In the genomic region with DNA sequence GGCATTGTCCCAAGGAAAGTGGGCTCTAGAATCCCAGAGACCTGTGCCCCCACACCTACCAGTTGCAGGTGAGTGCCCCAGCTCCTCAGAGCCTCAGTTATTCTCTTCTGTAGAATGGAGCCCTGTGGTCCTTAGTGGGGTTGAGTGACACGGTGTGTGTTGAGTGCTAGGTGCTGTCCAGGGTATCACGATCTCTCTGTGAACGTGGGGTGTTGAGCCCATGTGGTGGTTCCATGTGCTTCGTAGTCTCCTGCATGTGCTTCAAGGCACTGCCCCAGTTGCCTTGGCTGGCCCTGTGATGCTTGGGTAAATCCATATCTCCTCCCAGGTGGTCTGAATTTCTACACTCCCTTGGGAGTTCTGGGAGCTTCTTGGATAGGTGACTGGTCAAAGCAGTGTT, we compare ENCODE assay signal across 27 cellular contexts.
"Had no signal": no experiment of that assay in that cellular context is flagged by ENCODE, and none has a peak within 500 bp of the region (broad histone marks: within the 10 kb centered on the region; RNA-seq: fewer than 3 reads in every experiment).

No MANE protein-coding gene starts in this region.

- H3K27ac ChIP-seq: body of pancreas, epithelial cell of prostate, neutrophil, tibial nerve had no signal

- H3K27ac Mint-ChIP-seq: activated naive CD8-positive, alpha-beta T cell; activated T-cell treated with anti-CD3 and anti-CD28 coated beads, Interleukin-2, amount 50 U/mL, for 72 hours; nephron progenitor cell; stimulated activated naive B cell treated with anti-CD40 and anti-IgM and Interleukin-4, amounts not matched to agents 10 μg/mL and 1 μg/mL and 100 μg/mL, for 72 hours; T-helper 2 cell treated with Interferon-gamma antibody and Interleukin-4, amounts not matched to agents 5 μg/mL and 100 μg/mL, for 36 hours had no signal

- FAIRE-seq: colon had no signal

- H3K4me3 Mint-ChIP-seq: activated naive CD8-positive, alpha-beta T cell; activated T-cell treated with anti-CD3 and anti-CD28 coated beads, Interleukin-2, amount 50 U/mL, for 72 hours; nephron progenitor cell; stimulated activated naive B cell treated with anti-CD40 and anti-IgM and Interleukin-4, amounts not matched to agents 10 μg/mL and 1 μg/mL and 100 μg/mL, for 72 hours; T-helper 2 cell treated with Interferon-gamma antibody and Interleukin-4, amounts not matched to agents 5 μg/mL and 100 μg/mL, for 36 hours had no signal

- H3K27me3 ChIP-seq: body of pancreas, esophagus squamous epithelium, neutrophil, stomach, tibial nerve had no signal

- H3K4me1 Mint-ChIP-seq: stimulated activated naive B cell treated with anti-CD40 and anti-IgM and Interleukin-4, amounts not matched to agents 10 μg/mL and 1 μg/mL and 100 μg/mL, for 72 hours had no signal

- ATAC-seq: activated T-cell treated with anti-CD3 and anti-CD28 coated beads, Interleukin-2, amount 50 U/mL, for 72 hours; body of pancreas; stimulated activated naive B cell treated with anti-CD40 and anti-IgM and Interleukin-4, amounts not matched to agents 10 μg/mL and 1 μg/mL and 100 μg/mL, for 72 hours had no signal

- H3K27me3 Mint-ChIP-seq: activated naive CD8-positive, alpha-beta T cell; stimulated activated naive B cell treated with anti-CD40 and anti-IgM and Interleukin-4, amounts not matched to agents 10 μg/mL and 1 μg/mL and 100 μg/mL, for 72 hours had no signal

- H3K4me3 ChIP-seq: body of pancreas, esophagus squamous epithelium, left ventricle myocardium inferior, lung, smooth muscle cell, stomach, tibial nerve had no signal

- H3K9me3 Mint-ChIP-seq: T-helper 2 cell treated with Interferon-gamma antibody and Interleukin-4, amounts not matched to agents 5 μg/mL and 100 μg/mL, for 36 hours had no signal

- H3K4me2 ChIP-seq: smooth muscle cell had no signal

- H3K36me3 ChIP-seq: esophagus squamous epithelium, left ventricle myocardium inferior, neutrophil, stomach, tibial nerve had no signal

- DNase-seq: activated CD4-positive, alpha-beta T cell treated with anti-CD3 and anti-CD28 coated beads for 4 hours; activated CD4-positive, alpha-beta T cell treated with anti-CD3 and anti-CD28 coated beads, Interleukin-2, amount 50 U/mL, for 48 hours; activated CD4-positive, CD25-positive, alpha-beta regulatory T cell; activated effector memory CD4-positive, alpha-beta T cell treated with Interleukin-2 at 50 U/mL for 16 hours; activated naive CD4-positive, alpha-beta T cell treated with Interleukin-2 at 50 U/mL for 16 hours; activated T-cell treated with anti-CD3 and anti-CD28 coated beads, Interleukin-2, amount 50 U/mL, for 72 hours; anterior cingulate cortex; body of pancreas; dermis blood vessel endothelial cell; effector CD4-positive, alpha-beta T cell; esophagus squamous epithelium; foreskin melanocyte; left ventricle myocardium inferior; nephron progenitor cell; retina; stimulated activated CD4-positive, alpha-beta T cell treated with anti-CD3 and anti-CD28 coated beads, Interleukin-2, amount 100 ng/mL, for 24 hours; stimulated activated naive B cell treated with anti-CD40 and anti-IgM and Interleukin-4, amounts not matched to agents 10 μg/mL and 1 μg/mL and 100 μg/mL, for 72 hours; stomach; T-helper 1 cell had no signal

- H3K9me3 ChIP-seq: body of pancreas, esophagus squamous epithelium, neutrophil had no signal
